18 cellular contexts compared by ENCODE assay signal in genomic region chr13:54305377-54305776, GRCh38.
DNase-seq lines count a peak whose midpoint lies in the region; ATAC-seq and TF ChIP-seq lines count a peak whose summit lies in the region.
"Had no signal": no experiment of that assay in that cellular context is flagged by ENCODE, and none has a peak within 500 bp of the region (broad histone marks: within the 10 kb centered on the region; RNA-seq: fewer than 3 reads in every experiment).

No MANE protein-coding gene starts in this region.

- in situ Hi-C loops in GM13977 (cut with MboI; ENCODE audit: low pct_unique_long_range_greater_than_20kb, low sequenced_read_pairs, unreplicated experiment): no loop called here

- H3K27me3 Mint-ChIP-seq in endodermal cell (ENCODE audit: insufficient read depth): no peaks in the 10 kb centered on the region

- peaks cover 61% of the 10 kb centered on the region for H3K4me1 Mint-ChIP-seq in endodermal cell

- H3K27me3 ChIP-seq in endodermal cell (ENCODE audit: control insufficient read depth, insufficient read depth, low read length, poor library complexity, severe bottlenecking) (no peaks in the 10 kb centered on the region), dorsolateral prefrontal cortex (peaks cover 0 to 4% (median 0%) of the 10 kb centered on the region in 45 donors)

- WGBS in endodermal cell (ENCODE audit: insufficient coverage in 1 of 2, insufficient read length in 1 of 2), 2 experiments: 71 to 80% methylated on average over 1 of the region's 1 CpG

- H3K9me3 Mint-ChIP-seq in endodermal cell: no peaks in the 10 kb centered on the region

- H3K9me3 ChIP-seq in endodermal cell (ENCODE audit: control insufficient read depth, low read length): no peaks in the 10 kb centered on the region

- H3K4me3 ChIP-seq in NB4 (ENCODE audit: low read depth, low read length) (no peak overlapping the region), endodermal cell (ENCODE audit: low read length) (peak overlapping the region; percentile 22), dorsolateral prefrontal cortex (no peak overlapping the region)
- H3K4me3 ChIP-seq: GM12878 had no signal

- ATAC-seq in HG02840 (IDR thresholded peaks at IDR 0.05; ENCODE audit: low FRiP score, unreplicated experiment): no peak
- no peak for ATAC-seq in HG02938 (IDR thresholded peaks at IDR 0.05; ENCODE audit: unreplicated experiment)
- ATAC-seq: GM12878, Right ventricle myocardium inferior had no signal

- H3K36me3 Mint-ChIP-seq in endodermal cell (ENCODE audit: low read depth): peaks cover 9% of the 10 kb centered on the region

- H3K4me3 Mint-ChIP-seq in endodermal cell: peak overlapping the region; percentile 27

- TF ChIP-seq CTCF in GM13977 (IDR thresholded peaks at IDR 0.05; ENCODE audit: extremely low read depth, insufficient read depth, missing control alignments): peak; percentile 21
- TF ChIP-seq CTCF in NB4 (IDR thresholded peaks at IDR 0.05; ENCODE audit: low read depth, low read length): peak; percentile 33
- peak; percentile 77 for TF ChIP-seq CTCF in endodermal cell (conservative IDR thresholded peaks at IDR 0.05)
- TF ChIP-seq CTCF in dorsolateral prefrontal cortex (IDR thresholded peaks at IDR 0.05 in 54 of 56, conservative IDR thresholded peaks at IDR 0.05 in 2 of 56; ENCODE audit: low read depth in 1 of 56, partially characterized antibody in 56 of 56): no peak

- peaks cover 24% of the 10 kb centered on the region for H3K4me1 ChIP-seq in endodermal cell (ENCODE audit: control insufficient read depth, insufficient read depth, low read length)

- H3K36me3 ChIP-seq in endodermal cell (ENCODE audit: control insufficient read depth, insufficient read depth, low read length): peaks cover 36% of the 10 kb centered on the region

- no peak for TF ChIP-seq POLR2A in NB4 (IDR thresholded peaks at IDR 0.05; ENCODE audit: extremely low read depth, insufficient read length)

- H3K27ac ChIP-seq in endodermal cell (ENCODE audit: low read depth, low read length) (no peak overlapping the region), dorsolateral prefrontal cortex (no peak overlapping the region)

- H3K27ac Mint-ChIP-seq in endodermal cell: peak overlapping the region; percentile 95

- no peak overlapping the region for H3K9ac ChIP-seq in endodermal cell (ENCODE audit: extremely low read depth, low read length, poor library complexity, severe bottlenecking)

- DNase-seq in GM13977 (ENCODE audit: low spot score): no peak
- no peak for DNase-seq in NB4 (ENCODE audit: low read depth)
- peak; percentile 65 for DNase-seq in endodermal cell
- no peak for DNase-seq in activated gamma-delta T cell treated with Interleukin-2 at 50 U/mL for 16 hours
- DNase-seq in dorsolateral prefrontal cortex: no peak
- DNase-seq: AML-193, GF-D8, GOT3, NCI-H1694 treated with DMSO at 0.1 percent for 48 hours, NCI-H2107, NCI-H510A treated with DMSO at 0.1 percent for 48 hours, NCI-H774, SW 1271, T-helper 2 cell had no signal

- intact Hi-C loops in dorsolateral prefrontal cortex (cut with DNase I): no loop called here

Comparison
In these comparisons a context has a peak if more than half of its experiments do, and no peak if none do; other contexts are left out.
1. CTCF ChIP-seq: peak in GM13977 (single experiment), NB4 (single experiment) and endodermal cell (single experiment); none in dorsolateral prefrontal cortex (0 of 56).